Comparison of ENCODE assay signal across 18 cellular contexts in genomic region chr6:141151710-141152417, GRCh38.
"Had no signal": no experiment of that assay in that cellular context is flagged by ENCODE, and none has a peak within 500 bp of the region (broad histone marks: within the 10 kb centered on the region; RNA-seq: fewer than 3 reads in every experiment).

No MANE protein-coding gene starts in this region.

- H3K27ac Mint-ChIP-seq: activated CD4-positive, alpha-beta T cell treated with anti-CD3 and anti-CD28 coated beads, Interleukin-2, amount 10 ng/mL, durations not matched to agents 24 days and 14 days; activated CD8-positive, alpha-beta T cell treated with anti-CD3 and anti-CD28 coated beads, Interleukin-2, amount 10 ng/mL, durations not matched to agents 7 days and 5 days; natural killer cell; stimulated activated memory B cell treated with anti-CD40 and anti-IgM and Interleukin-4, amounts not matched to agents 10 μg/mL and 1 μg/mL and 100 μg/mL, for 72 hours had no signal

- DNase-seq: activated CD4-positive, alpha-beta T cell treated with anti-CD3 and anti-CD28 coated beads, Interleukin-2, amount 10 ng/mL, durations not matched to agents 24 days and 14 days; activated CD4-positive, CD25-positive, alpha-beta regulatory T cell; activated CD8-positive, alpha-beta T cell treated with anti-CD3 and anti-CD28 coated beads, Interleukin-2, amount 10 ng/mL, durations not matched to agents 7 days and 5 days; activated effector memory CD4-positive, alpha-beta T cell treated with anti-CD3 and anti-CD28 coated beads, Interleukin-2, amount 50 U/mL, for 16 hours; activated T-cell treated with anti-CD3 and anti-CD28 coated beads, Interleukin-2, amount 50 U/mL, for 72 hours; effector CD4-positive, alpha-beta T cell; heart right ventricle; left cardiac atrium; lower lobe of right lung; natural killer cell; occipital lobe; posterior cingulate gyrus; spleen; stimulated activated CD4-positive, alpha-beta T cell treated with anti-CD3 and anti-CD28 coated beads, Interleukin-4, amount 100 ng/mL, for 4 hours had no signal

- FAIRE-seq: islet of Langerhans had no signal

- H3K4me1 ChIP-seq: esophagus muscularis mucosa, lower lobe of right lung had no signal

- H3K4me3 ChIP-seq: esophagus muscularis mucosa, heart right ventricle, lower lobe of right lung, spleen had no signal

- H3K4me1 Mint-ChIP-seq: natural killer cell had no signal

- H3K9me3 Mint-ChIP-seq: stimulated activated memory B cell treated with anti-CD40 and anti-IgM and Interleukin-4, amounts not matched to agents 10 μg/mL and 1 μg/mL and 100 μg/mL, for 72 hours had no signal

- H3K36me3 ChIP-seq: esophagus muscularis mucosa, heart right ventricle, lower lobe of right lung, spleen had no signal

- H3K4me3 Mint-ChIP-seq: activated CD4-positive, alpha-beta T cell treated with anti-CD3 and anti-CD28 coated beads, Interleukin-2, amount 10 ng/mL, durations not matched to agents 24 days and 14 days; activated CD8-positive, alpha-beta T cell treated with anti-CD3 and anti-CD28 coated beads, Interleukin-2, amount 10 ng/mL, durations not matched to agents 7 days and 5 days; activated T-cell treated with anti-CD3 and anti-CD28 coated beads, Interleukin-2, amount 50 U/mL, for 72 hours; natural killer cell; stimulated activated memory B cell treated with anti-CD40 and anti-IgM and Interleukin-4, amounts not matched to agents 10 μg/mL and 1 μg/mL and 100 μg/mL, for 72 hours had no signal

- H3K27ac ChIP-seq: esophagus muscularis mucosa, lower lobe of right lung, spleen had no signal

- H3K36me3 Mint-ChIP-seq: natural killer cell; stimulated activated memory B cell treated with anti-CD40 and anti-IgM and Interleukin-4, amounts not matched to agents 10 μg/mL and 1 μg/mL and 100 μg/mL, for 72 hours had no signal

- H3K27me3 ChIP-seq: esophagus muscularis mucosa, heart right ventricle, spleen had no signal

- H3K27me3 Mint-ChIP-seq: activated CD4-positive, alpha-beta T cell treated with anti-CD3 and anti-CD28 coated beads, Interleukin-2, amount 10 ng/mL, durations not matched to agents 24 days and 14 days; stimulated activated memory B cell treated with anti-CD40 and anti-IgM and Interleukin-4, amounts not matched to agents 10 μg/mL and 1 μg/mL and 100 μg/mL, for 72 hours had no signal

- H3K9me3 ChIP-seq: esophagus muscularis mucosa, lower lobe of right lung had no signal

- ATAC-seq: activated CD8-positive, alpha-beta T cell treated with anti-CD3 and anti-CD28 coated beads, Interleukin-2, amount 10 ng/mL, durations not matched to agents 7 days and 5 days; activated naive CD4-positive, alpha-beta T cell treated with anti-CD3 and anti-CD28 coated beads, Interleukin-2, amount 50 U/mL, for 72 hours; activated T-cell treated with anti-CD3 and anti-CD28 coated beads, Interleukin-2, amount 50 U/mL, for 72 hours; left cardiac atrium; lower lobe of right lung; natural killer cell; stimulated activated memory B cell treated with anti-CD40 and anti-IgM and Interleukin-4, amounts not matched to agents 10 μg/mL and 1 μg/mL and 100 μg/mL, for 72 hours had no signal
